ENCODE assay signal across 15 cellular contexts in genomic region chr1:25472494-25472893, GRCh38. TPM values are rescaled to one million over a fixed set of nuclear protein-coding genes. Genes with fewer than 3 reads are reported as not detected.
DNase-seq lines count a peak whose midpoint lies in the region; ATAC-seq, FAIRE-seq and TF ChIP-seq lines count a peak whose summit lies in the region.
"Had no signal": no experiment of that assay in that cellular context is flagged by ENCODE, and none has a peak within 500 bp of the region (broad histone marks: within the 10 kb centered on the region; RNA-seq: fewer than 3 reads in every experiment).

No MANE protein-coding gene starts in this region.

- H4K20me1 ChIP-seq in OCI-LY3 (ENCODE audit: insufficient read depth, low read length) (0 out of 2 replicates have a peak, but pooled peaks cover 6% of the 10 kb centered on the region), GM12878 (ENCODE audit: control insufficient read depth, insufficient read depth) (no peaks in the 10 kb centered on the region)

- ATAC-seq in GM12878 (peak; percentile 81), foreskin keratinocyte (no peak)

- TF ChIP-seq POLR2A in GM12878 (IDR thresholded peaks at IDR 0.05; ENCODE audit: low read depth, low read length) = no peak

- peaks cover 81% of the 10 kb centered on the region for H3K4me1 Mint-ChIP-seq in activated naive CD4-positive, alpha-beta T cell treated with anti-CD3 and anti-CD28 coated beads for 36 hours (ENCODE audit: low read depth)

- H3K4me1 ChIP-seq in OCI-LY3 (ENCODE audit: low read length) (peaks cover 59% of the 10 kb centered on the region), GM12878 (ENCODE audit: control insufficient read depth, insufficient read depth, low read length) (peaks cover 10% of the 10 kb centered on the region), foreskin keratinocyte (peaks cover 22% of the 10 kb centered on the region)

- H3K4me2 ChIP-seq in OCI-LY3 (ENCODE audit: low read length) (peak overlapping the region; percentile 83), GM12878 (ENCODE audit: control insufficient read depth, insufficient read depth) (peak overlapping the region; percentile 35)
- H3K4me2 ChIP-seq: smooth muscle cell had no signal

- H3K27ac ChIP-seq in OCI-LY3 (ENCODE audit: low read length) = peak overlapping the region; percentile 99
- H3K27ac ChIP-seq in GM12878 (ENCODE audit: control insufficient read depth, insufficient read depth) = no peak overlapping the region
- H3K27ac ChIP-seq in foreskin keratinocyte = no peak overlapping the region

- TF ChIP-seq CTCF in OCI-LY3 (IDR thresholded peaks at IDR 0.05; ENCODE audit: low read depth, low read length) (no peak), GM12878 (IDR thresholded peaks at IDR 0.05 in 2 of 3, conservative IDR thresholded peaks at IDR 0.05 in 1 of 3; ENCODE audit: control insufficient read depth in 2 of 3, extremely low read depth in 1 of 3, insufficient read depth in 1 of 3, low read depth in 3 of 3, low read length in 3 of 3) (no peak), foreskin keratinocyte (conservative IDR thresholded peaks at IDR 0.05) (no peak)

- H3K4me3 Mint-ChIP-seq in activated naive CD4-positive, alpha-beta T cell treated with anti-CD3 and anti-CD28 coated beads for 36 hours = peak overlapping the region; percentile 3
- H3K4me3 Mint-ChIP-seq: endodermal cell had no signal

- CTCF ChIA-PET in activated naive CD4-positive, alpha-beta T cell treated with anti-CD3 and anti-CD28 coated beads for 36 hours (lab: Charles Lee) = interaction anchor here (0.6 to 2.9 kb wide), 2 partner anchors 15 to 546 kb away, joined by 3 to 13 read pairs; no protein-coding TSS in a partner anchor
- CTCF ChIA-PET in GM12878 (lab: Yijun Ruan, JAX) = interaction anchor here (0.9 to 2.5 kb wide), 3 partner anchors 14 to 25 kb away, joined by 3 to 20 read pairs (median 4); no protein-coding TSS in a partner anchor

- no peak for FAIRE-seq in GM12878 (lab: Jason Lieb, UNC)

- RAD21 ChIA-PET in GM12878 (lab: Charles Lee; ENCODE audit: unreplicated experiment) = interaction anchor here (0.9 to 1.4 kb wide), 8 partner anchors 15 to 40 kb away, joined by 3 to 7 read pairs (median 4); no protein-coding TSS in a partner anchor

- H3K27me3 Mint-ChIP-seq in activated naive CD4-positive, alpha-beta T cell treated with anti-CD3 and anti-CD28 coated beads for 36 hours (ENCODE audit: low read depth) = no peaks in the 10 kb centered on the region

- H3K27me3 ChIP-seq in OCI-LY3 (ENCODE audit: low read depth, low read length) = no peaks in the 10 kb centered on the region
- H3K27me3 ChIP-seq in GM12878 (replicated peaks in 1 of 2; ENCODE audit: control insufficient read depth in 2 of 2, insufficient read depth in 2 of 2, low read length in 1 of 2) = no peaks in the 10 kb centered on the region
- H3K27me3 ChIP-seq in foreskin keratinocyte = no peaks in the 10 kb centered on the region

- H3K9me3 Mint-ChIP-seq in activated naive CD4-positive, alpha-beta T cell treated with anti-CD3 and anti-CD28 coated beads for 36 hours = no peaks in the 10 kb centered on the region
- H3K9me3 Mint-ChIP-seq: endodermal cell had no signal

- SMC1A ChIA-PET in GM12878 (lab: Charles Lee; ENCODE audit: uncharacterized antibody, unreplicated experiment) = interaction anchor here (0.8 to 6.2 kb wide), 7 partner anchors 8 to 76 kb away, joined by 3 to 52 read pairs (median 6); no protein-coding TSS in a partner anchor

- peaks cover 89% of the 10 kb centered on the region for H3K79me2 ChIP-seq in OCI-LY3 (ENCODE audit: low read length)
- peaks cover 14% of the 10 kb centered on the region for H3K79me2 ChIP-seq in GM12878 (ENCODE audit: control insufficient read depth, insufficient read depth, low read length)

- H3K36me3 Mint-ChIP-seq in activated naive CD4-positive, alpha-beta T cell treated with anti-CD3 and anti-CD28 coated beads for 36 hours (ENCODE audit: low read depth) = peaks cover 5% of the 10 kb centered on the region

- no peak overlapping the region for H3K27ac Mint-ChIP-seq in activated naive CD4-positive, alpha-beta T cell treated with anti-CD3 and anti-CD28 coated beads for 36 hours
- H3K27ac Mint-ChIP-seq: endodermal cell had no signal

- H3K9me3 ChIP-seq in OCI-LY3 (ENCODE audit: insufficient read depth, low read length) (no peaks in the 10 kb centered on the region), GM12878 (replicated peaks; ENCODE audit: control insufficient read depth, insufficient read depth, low read length) (no peaks in the 10 kb centered on the region)
- H3K9me3 ChIP-seq: left ventricle myocardium inferior had no signal

- H2AFZ ChIP-seq in OCI-LY3 (ENCODE audit: low read depth, low read length) = no peak overlapping the region
- no peak overlapping the region; the same call in 1 of the 2 replicates for H2AFZ ChIP-seq in GM12878 (ENCODE audit: control insufficient read depth, low read depth, low read length)

- 37% methylated on average over 4 of the region's 4 CpGs for WGBS in GM12878 (ENCODE audit: insufficient coverage, insufficient replicate concordance, low lambda C conversion rate, missing lambda C conversion rate)

- in situ Hi-C loops in GM12878 (cut with MboI) = no loop called here

- no peak for TF ChIP-seq RAD21 in GM12878 (IDR thresholded peaks at IDR 0.05; ENCODE audit: insufficient read depth, low read depth, low read length)

- peak; percentile 59 for DNase-seq in activated naive CD4-positive, alpha-beta T cell treated with anti-CD3 and anti-CD28 coated beads for 36 hours
- no peak for DNase-seq in activated naive CD4-positive, alpha-beta T cell (lab: John Stamatoyannopoulos, UW)
- DNase-seq in GM12878 (ENCODE audit: low read depth, low spot score) = peak; percentile 32
- peak; percentile 15 for DNase-seq in stimulated activated CD4-positive, alpha-beta T cell treated with anti-CD3 and anti-CD28 coated beads, Interleukin-4, amount 100 ng/mL, for 1 hour
- DNase-seq in DMS153 treated with DMSO at 0.1 percent for 48 hours (lab: John Stamatoyannopoulos, UW; ENCODE audit: unreplicated experiment) = no peak
- no peak for DNase-seq in epidermal melanocyte (ENCODE audit: insufficient read length, low spot score)
- no peak for DNase-seq in foreskin keratinocyte
- DNase-seq: central memory CD4-positive, alpha-beta T cell; endodermal cell; left ventricle myocardium inferior; NCI-H1105; NCI-H2227 treated with DMSO at 0.1 percent for 48 hours; SHP77 treated with DMSO at 0.1 percent for 48 hours had no signal

- H3K4me3 ChIP-seq in OCI-LY3 (ENCODE audit: low read length) (peak overlapping the region; percentile 70), GM12878 (no peak overlapping the region)
- H3K4me3 ChIP-seq: left ventricle myocardium inferior, smooth muscle cell had no signal

- POLR2A ChIA-PET in GM12878 (lab: Charles Lee) = interaction anchor here (1.1 to 2.4 kb wide), 5 partner anchors 22 to 41 kb away, joined by 3 to 15 read pairs (median 14); partner anchors contain the start of gene MACO1

- H3K36me3 ChIP-seq in OCI-LY3 (replicated peaks; ENCODE audit: low read depth, low read length) (peaks cover 21% of the 10 kb centered on the region), GM12878 (ENCODE audit: control insufficient read depth in 2 of 2, insufficient read depth in 2 of 2, low read length in 1 of 2) (peaks cover 0 to 6% of the 10 kb centered on the region in 2 experiments; a peak in 2 of 4 replicates)
- H3K36me3 ChIP-seq: left ventricle myocardium inferior had no signal

- peak in 1 of 2 experiments; percentile 37; a peak in 1 of 4 replicates for TF ChIP-seq EP300 in GM12878 (IDR thresholded peaks at IDR 0.05; ENCODE audit: borderline replicate concordance in 1 of 2, control insufficient read depth in 1 of 2, low read depth in 2 of 2, low read length in 2 of 2)

- BruUV-seq in GM12878 (replicated peaks; lab: Mats Ljungman, UMichigan) = no TSS peak

- peak overlapping the region; percentile 66 for H3K9ac ChIP-seq in OCI-LY3 (ENCODE audit: low read length)
- no peak overlapping the region for H3K9ac ChIP-seq in GM12878 (ENCODE audit: control insufficient read depth, insufficient read depth, low read length)

- intact Hi-C loops in activated naive CD4-positive, alpha-beta T cell treated with anti-CD3 and anti-CD28 coated beads for 36 hours (cut with micrococcal nuclease) = loop anchor here (2.0 to 10.0 kb wide), 3 partner anchors 26 to 518 kb away; no protein-coding TSS in a partner anchor
- intact Hi-C loops in GM12878 (cut with micrococcal nuclease; ENCODE audit: unreplicated experiment) = no loop called here

RNA-seq across cellular contexts. Expression of gene MACO1, which starts 41.8 kb away (rescaled TPM):
- 1 to 10 TPM; 8.4 to 8.6 TPM for total RNA-seq in activated naive CD4-positive, alpha-beta T cell treated with anti-CD3 and anti-CD28 coated beads for 36 hours
- 15.8 and 15.9 TPM in 2 replicates for total RNA-seq in GM12878 (2013; cell fraction: nucleolus; rRNA removed)
- total RNA-seq in GM12878 (2014; rRNA removed) = 11.8 and 12.8 TPM in 2 replicates
- total RNA-seq in GM12878 (2014; rRNA removed; fragmentation: Illumina TruSeq; extraction: Trizol) = 15.6 and 16.0 TPM in 2 replicates
- 14.8 TPM in 2 replicates for total RNA-seq in GM12878 (2021)
- polyA plus RNA-seq in GM12878 (2011; ENCODE audit: low read depth) = 7.9 TPM
- 19.8 and 23.0 TPM in 2 replicates for polyA plus RNA-seq in GM12878 (2011; rRNA removed)
- 10.3 and 10.7 TPM in 2 replicates for polyA plus RNA-seq in GM12878 (2011; cell fraction: cytosol; rRNA removed)
- polyA plus RNA-seq in GM12878 (2011; cell fraction: nucleus; rRNA removed) = 9.7 and 13.5 TPM in 2 replicates
- polyA plus RNA-seq in GM12878 (2012) = 9.4 and 11.5 TPM in 2 replicates
- 14.6 and 20.8 TPM in 2 replicates for polyA plus RNA-seq in GM12878 (2014; fragmentation: Illumina TruSeq; extraction: Trizol)
- polyA plus RNA-seq in GM12878 (2014; fragmentation: Nextera tagmentation; extraction: Ambion mirVana) = 1 to 10 TPM; 3.2 to 4.2 TPM
- polyA plus RNA-seq in GM12878 (2014; rRNA removed) = 8.4 and 8.8 TPM in 2 replicates
- polyA plus RNA-seq in GM12878 (2016; fragmentation: Nextera tagmentation; extraction: Ambion mirVana) = 1 to 10 TPM; 8.1 to 8.4 TPM
- 10.9 and 12.6 TPM in 2 replicates for polyA minus RNA-seq in GM12878 (2011; rRNA and poly(A)+ RNA removed)
- 6.0 and 7.1 TPM in 2 replicates for polyA minus RNA-seq in GM12878 (2011; cell fraction: cytosol; rRNA and poly(A)+ RNA removed)
- polyA minus RNA-seq in GM12878 (2011; cell fraction: nucleus; rRNA and poly(A)+ RNA removed) = 4.0 and 5.2 TPM in 2 replicates
- 12.6 and 15.9 TPM in 2 replicates for total RNA-seq in foreskin keratinocyte
- 7.8 and 7.9 TPM in 2 replicates for polyA plus RNA-seq in foreskin keratinocyte

RNA-seq across cellular contexts. Expression of gene RHCE, which starts 51.9 kb away (rescaled TPM):
- under 1 TPM; 0.33 to 0.54 TPM for total RNA-seq in activated naive CD4-positive, alpha-beta T cell treated with anti-CD3 and anti-CD28 coated beads for 36 hours
- 0.48 and 1.2 TPM in 2 replicates for total RNA-seq in GM12878 (2013; cell fraction: nucleolus; rRNA removed)
- total RNA-seq in GM12878 (2014; rRNA removed) (0.28 and 0.44 TPM in 2 replicates), GM12878 (2014; rRNA removed; fragmentation: Illumina TruSeq; extraction: Trizol) (0.27 TPM in 1 of 2 replicates, not detected in the other), GM12878 (2021) (0.18 TPM in 1 of 2 replicates, not detected in the other), foreskin keratinocyte (0.07 and 0.10 TPM in 2 replicates)
- 0.35 TPM for polyA plus RNA-seq in GM12878 (2011; ENCODE audit: low read depth)
- polyA plus RNA-seq in GM12878 (2011; rRNA removed) (0.41 and 0.42 TPM in 2 replicates), GM12878 (2014; fragmentation: Illumina TruSeq; extraction: Trizol) (0.12 and 1.1 TPM in 2 replicates), GM12878 (2014; fragmentation: Nextera tagmentation; extraction: Ambion mirVana) (under 1 TPM in 1 of 2 experiments, not detected in 1; 0.07 TPM), GM12878 (2014; rRNA removed) (0.06 and 0.10 TPM in 2 replicates), GM12878 (2016; fragmentation: Nextera tagmentation; extraction: Ambion mirVana) (under 1 TPM in 1 of 2 experiments, not detected in 1; 0.33 TPM), foreskin keratinocyte (0.12 TPM in 1 of 2 replicates, not detected in the other)
- 0.65 and 0.69 TPM in 2 replicates for polyA plus RNA-seq in GM12878 (2011; cell fraction: cytosol; rRNA removed)
- 0.79 and 0.82 TPM in 2 replicates for polyA plus RNA-seq in GM12878 (2011; cell fraction: nucleus; rRNA removed)
- 0.30 and 0.48 TPM in 2 replicates for polyA plus RNA-seq in GM12878 (2012)
- polyA minus RNA-seq in GM12878 (2011; rRNA and poly(A)+ RNA removed) = 0.37 and 1.0 TPM in 2 replicates
- not detected in 2 replicates for polyA minus RNA-seq in GM12878 (2011; cell fraction: cytosol; rRNA and poly(A)+ RNA removed)
- 0.29 and 0.73 TPM in 2 replicates for polyA minus RNA-seq in GM12878 (2011; cell fraction: nucleus; rRNA and poly(A)+ RNA removed)

Comparison
In these comparisons a context has a peak if more than half of its experiments do, and no peak if none do; other contexts are left out.
1. DNase-seq: peak in activated naive CD4-positive, alpha-beta T cell treated with anti-CD3 and anti-CD28 coated beads for 36 hours (single experiment), GM12878 (single experiment) and stimulated activated CD4-positive, alpha-beta T cell treated with anti-CD3 and anti-CD28 coated beads, Interleukin-4, amount 100 ng/mL, for 1 hour (single experiment); none in activated naive CD4-positive, alpha-beta T cell (0 of 4), DMS153 treated with DMSO at 0.1 percent for 48 hours (single experiment), epidermal melanocyte (single experiment) and foreskin keratinocyte (0 of 2).